In the genomic region with DNA sequence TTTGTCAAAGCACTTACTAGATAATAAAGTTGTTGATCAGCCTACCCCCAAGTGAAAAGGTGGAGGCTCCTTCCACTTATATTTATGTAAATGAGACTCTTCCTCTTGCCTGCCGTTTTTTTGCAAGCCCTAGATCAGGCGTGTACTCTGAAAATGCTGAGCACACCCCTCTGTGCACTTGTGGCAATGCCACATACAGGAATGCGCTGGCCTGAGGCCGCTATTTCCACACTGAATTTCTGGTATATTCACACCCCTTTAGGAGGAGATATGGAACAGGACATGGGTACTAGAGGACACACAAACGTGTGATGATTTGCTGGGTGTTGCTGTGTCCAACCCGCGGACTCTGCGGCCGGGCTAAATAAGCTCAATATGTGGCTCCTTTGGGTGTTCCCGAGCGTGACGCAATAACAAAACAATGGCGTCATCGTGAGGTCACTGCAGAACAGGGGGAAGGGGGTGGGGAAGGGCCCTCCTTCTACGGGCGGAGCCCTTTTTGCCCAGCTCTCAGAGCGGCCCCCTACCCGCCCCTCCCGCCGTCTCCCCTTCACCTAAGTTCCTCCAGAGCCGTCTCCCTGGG, we compare ENCODE assay signal across 8 cellular contexts. TPM values are rescaled to one million over a fixed set of nuclear protein-coding genes. Genes with fewer than 3 reads are reported as not detected.
DNase-seq lines count a peak whose midpoint lies in the region; ATAC-seq and TF ChIP-seq lines count a peak whose summit lies in the region.

No MANE protein-coding gene starts in this region.

- H3K9me3 Mint-ChIP-seq in Calu3 (ENCODE audit: low read depth, unreplicated experiment): no peaks in the 10 kb centered on the region

- CTCF ChIA-PET in Calu3 (lab: Charles Lee): interaction anchor here (0.8 to 1.8 kb wide), 6 partner anchors 9 to 161 kb away, joined by 3 to 8 read pairs (median 4); no protein-coding TSS in a partner anchor

- peak overlapping the region; percentile 99 for H3K27ac Mint-ChIP-seq in Calu3 (ENCODE audit: unreplicated experiment)

- peaks cover 31% of the 10 kb centered on the region for H3K36me3 ChIP-seq in lower lobe of right lung

- H3K4me1 Mint-ChIP-seq in Calu3 (ENCODE audit: low read depth, unreplicated experiment): peaks cover 38% of the 10 kb centered on the region

- peak overlapping the region; percentile 75 for H3K4me3 ChIP-seq in lower lobe of right lung

- ATAC-seq in GM19463 (IDR thresholded peaks at IDR 0.05; ENCODE audit: unreplicated experiment) (peak; percentile 32), HG03520 (IDR thresholded peaks at IDR 0.05; ENCODE audit: unreplicated experiment) (peak; percentile 32), lower lobe of right lung (peak; percentile 78 to 84)

- H3K27me3 Mint-ChIP-seq in Calu3 (ENCODE audit: unreplicated experiment): peaks cover 33% of the 10 kb centered on the region

- TF ChIP-seq CTCF in Calu3 (IDR thresholded peaks at IDR 0.05; ENCODE audit: unreplicated experiment) (no peak), VCaP (conservative IDR thresholded peaks at IDR 0.05) (no peak), lower lobe of right lung (IDR thresholded peaks at IDR 0.05) (no peak)

- BruUV-seq in Calu3 (replicated peaks; lab: Mats Ljungman, UMichigan): TSS peak; percentile 4

- DNase-seq in Calu3 (peak; percentile 76), lower lobe of right lung (peak; percentile 80), cortex of kidney (lab: John Stamatoyannopoulos, UW) (no peak)
- DNase-seq in stimulated activated CD8-positive, alpha-beta memory T cell treated with anti-CD3 and anti-CD28 coated beads, Interleukin-4, amount 100 ng/mL, for 24 hours (ENCODE audit: low read depth): peak; percentile 58

- peak overlapping the region; percentile 85 for H3K27ac ChIP-seq in VCaP
- H3K27ac ChIP-seq in cingulate gyrus (ENCODE audit: low read depth, low read length): peak overlapping the region; percentile 99
- peak overlapping the region; percentile 95 for H3K27ac ChIP-seq in lower lobe of right lung

- intact Hi-C loops in Calu3 (cut with micrococcal nuclease; ENCODE audit: unreplicated experiment) (no loop called here), lower lobe of right lung (cut with DNase I) (no loop called here)

- H3K27me3 ChIP-seq in lower lobe of right lung (ENCODE audit: low read depth): peaks cover 11% of the 10 kb centered on the region

- H3K9me3 ChIP-seq in lower lobe of right lung: no peaks in the 10 kb centered on the region

- peaks cover 54% of the 10 kb centered on the region for H3K36me3 Mint-ChIP-seq in Calu3 (ENCODE audit: insufficient read depth, unreplicated experiment)

- peaks cover 21% of the 10 kb centered on the region for H3K4me1 ChIP-seq in lower lobe of right lung

- peak overlapping the region; percentile 93 for H3K4me3 Mint-ChIP-seq in Calu3 (ENCODE audit: low read depth, unreplicated experiment)

RNA-seq across cellular contexts. Expression of gene TSPAN31, which starts 0.6 kb away (rescaled TPM):
- 40.2 and 46.7 TPM in 2 replicates for total RNA-seq in Calu3 (2022)
- total RNA-seq in lower lobe of right lung: 41.1 TPM

RNA-seq across cellular contexts. Expression of gene AGAP2, which starts 5.7 kb away (rescaled TPM):
- 0.57 and 0.59 TPM in 2 replicates for total RNA-seq in Calu3 (2022)
- 5.7 TPM for total RNA-seq in lower lobe of right lung

RNA-seq across cellular contexts. Expression of gene CDK4, which starts 7.8 kb away (rescaled TPM):
- total RNA-seq in Calu3 (2022): 188 and 199 TPM in 2 replicates
- 68.4 TPM for total RNA-seq in lower lobe of right lung

RNA-seq across cellular contexts. Expression of gene MARCHF9, which starts 10.6 kb away (rescaled TPM):
- 39.0 and 42.4 TPM in 2 replicates for total RNA-seq in Calu3 (2022)
- total RNA-seq in lower lobe of right lung: 20.0 TPM

RNA-seq across cellular contexts. Expression of gene CYP27B1, which starts 22.6 kb away (rescaled TPM):
- total RNA-seq in Calu3 (2022) (1.8 TPM in 2 replicates), lower lobe of right lung (1.1 TPM)
